In genomic region chr3:128617557-128618397, GRCh38 we compare ENCODE assay signal across 1 cellular context.
TF ChIP-seq lines count a peak whose summit lies in the region.

No MANE protein-coding gene starts in this region.

TF ChIP-seq in H1, 55 proteins besides CTCF, POLR2A, EP300 and RAD21:
- TF ChIP-seq EZH2 (IDR thresholded peaks at IDR 0.05; ENCODE audit: low read depth, low read length, severe bottlenecking) (no peak), TAF1 (IDR thresholded peaks at IDR 0.05; ENCODE audit: low read depth, low read length) (peak; percentile 65), SP2 (IDR thresholded peaks at IDR 0.05; ENCODE audit: low read length) (peak; percentile 62), CBX8 (IDR thresholded peaks at IDR 0.05; ENCODE audit: borderline replicate concordance, low read depth, low read length) (no peak), SP4 (IDR thresholded peaks at IDR 0.05; ENCODE audit: low read length) (no peak), BACH1 (IDR thresholded peaks at IDR 0.05; ENCODE audit: low read length) (peak; percentile 93), JUN (IDR thresholded peaks at IDR 0.05; ENCODE audit: low read depth, low read length) (no peak), BCL11A (IDR thresholded peaks at IDR 0.05; ENCODE audit: low read depth in 2 of 2, low read length in 2 of 2) (no peak), CEBPB (IDR thresholded peaks at IDR 0.05; ENCODE audit: low read depth, low read length) (no peak), RNF2 (IDR thresholded peaks at IDR 0.05; ENCODE audit: borderline replicate concordance, low read depth, low read length, missing control alignments, poor library complexity, severe bottlenecking) (no peak), POLR2AphosphoS5 (IDR thresholded peaks at IDR 0.05; ENCODE audit: low read depth, low read length) (peak; percentile 67), TBP (IDR thresholded peaks at IDR 0.05; ENCODE audit: low read depth, low read length) (0 out of 2 replicates have a peak, but pooled peaks have one; percentile 73), EGR1 (IDR thresholded peaks at IDR 0.05; ENCODE audit: borderline replicate concordance, low read depth, low read length) (peak; percentile 41), CTBP2 (IDR thresholded peaks at IDR 0.05; ENCODE audit: borderline replicate concordance, insufficient read depth, insufficient read length, low read length) (no peak), SIRT6 (IDR thresholded peaks at IDR 0.05; ENCODE audit: low read length) (no peak), KDM5A (IDR thresholded peaks at IDR 0.05; ENCODE audit: low read length) (no peak), FOSL1 (IDR thresholded peaks at IDR 0.05; ENCODE audit: insufficient read depth, low read depth, low read length) (no peak), BRCA1 (IDR thresholded peaks at IDR 0.05; ENCODE audit: low read depth, low read length) (no peak), SUZ12 (IDR thresholded peaks at IDR 0.05; ENCODE audit: low read length) (peak; percentile 22; the same call in 1 of the 2 replicates), JUND (IDR thresholded peaks at IDR 0.05; ENCODE audit: low read length) (peak; percentile 26; the same call in 1 of the 2 replicates), NANOG (IDR thresholded peaks at IDR 0.05; ENCODE audit: insufficient read depth, low read depth, low read length, poor library complexity, severe bottlenecking) (no peak), CBX5 (IDR thresholded peaks at IDR 0.05; ENCODE audit: low read depth, low read length) (no peak), RXRA (IDR thresholded peaks at IDR 0.05; ENCODE audit: insufficient read depth, low read depth, low read length) (no peak), YY1 (IDR thresholded peaks at IDR 0.05; ENCODE audit: low read depth, low read length) (peak; percentile 22), SRF (IDR thresholded peaks at IDR 0.05; ENCODE audit: low read depth, low read length) (0 out of 2 replicates have a peak, but pooled peaks have one; percentile 3), CHD1 (IDR thresholded peaks at IDR 0.05; ENCODE audit: low read depth, low read length) (no peak), NRF1 (IDR thresholded peaks at IDR 0.05; ENCODE audit: low read depth, low read length) (peak; percentile 92), SAP30 (IDR thresholded peaks at IDR 0.05; ENCODE audit: insufficient read depth, insufficient replicate concordance, low read length) (peak; percentile 85), POU5F1 (IDR thresholded peaks at IDR 0.05; ENCODE audit: low read depth, low read length) (no peak), KDM4A (IDR thresholded peaks at IDR 0.05; ENCODE audit: low read depth, low read length, severe bottlenecking) (peak; percentile 62), CHD2 (IDR thresholded peaks at IDR 0.05; ENCODE audit: low read length) (0 out of 2 replicates have a peak, but pooled peaks have one; percentile 10), MAFK (IDR thresholded peaks at IDR 0.05; ENCODE audit: low read depth, low read length) (no peak), HDAC6 (IDR thresholded peaks at IDR 0.05; ENCODE audit: low read depth, low read length) (no peak), ZNF274 (IDR thresholded peaks at IDR 0.05; ENCODE audit: borderline replicate concordance, extremely low read depth, low read length) (no peak), HDAC2 (IDR thresholded peaks at IDR 0.05; ENCODE audit: borderline replicate concordance in 1 of 2, low read depth in 2 of 2, low read length in 2 of 2) (peak in 1 of 2 experiments; percentile 80; a peak in 1 of 4 replicates), SP1 (IDR thresholded peaks at IDR 0.05; ENCODE audit: low read depth, low read length) (no peak), RFX5 (IDR thresholded peaks at IDR 0.05; ENCODE audit: borderline replicate concordance, low read depth, low read length) (no peak), TAF7 (optimal IDR thresholded peaks at IDR 0.05; ENCODE audit: borderline replicate concordance, low read depth, low read length) (peak; percentile 65), ASH2L (IDR thresholded peaks at IDR 0.05; ENCODE audit: low read length) (peak; percentile 66), GTF2F1 (IDR thresholded peaks at IDR 0.05; ENCODE audit: borderline replicate concordance, low read depth, low read length) (no peak), SIX5 (IDR thresholded peaks at IDR 0.05; ENCODE audit: low read depth, low read length) (no peak), GABPA (IDR thresholded peaks at IDR 0.05; ENCODE audit: borderline replicate concordance, insufficient read depth, low read length) (no peak), PHF8 (conservative IDR thresholded peaks at IDR 0.05; ENCODE audit: low read depth, low read length) (peak; percentile 73; the same call in 1 of the 2 replicates), RBBP5 (IDR thresholded peaks at IDR 0.05; ENCODE audit: borderline replicate concordance, low read depth, low read length) (no peak; the same call in 1 of the 2 replicates), CREB1 (IDR thresholded peaks at IDR 0.05) (peak; percentile 83), SIN3A (conservative IDR thresholded peaks at IDR 0.05 in 1 of 2, IDR thresholded peaks at IDR 0.05 in 1 of 2; ENCODE audit: low read depth in 1 of 2, low read length in 2 of 2) (peak in 1 of 2 experiments; percentile 73; a peak in 1 of 4 replicates), USF2 (IDR thresholded peaks at IDR 0.05; ENCODE audit: low read length) (peak; percentile 54; the same call in 1 of the 2 replicates), TEAD4 (IDR thresholded peaks at IDR 0.05; ENCODE audit: low read depth, low read length) (no peak), TCF12 (IDR thresholded peaks at IDR 0.05; ENCODE audit: low read depth, low read length) (no peak), E2F6 (IDR thresholded peaks at IDR 0.05) (0 out of 2 replicates have a peak, but pooled peaks have one; percentile 15), KDM1A (IDR thresholded peaks at IDR 0.05; ENCODE audit: borderline replicate concordance, low read length) (no peak)
- TF ChIP-seq, protein P1, sequence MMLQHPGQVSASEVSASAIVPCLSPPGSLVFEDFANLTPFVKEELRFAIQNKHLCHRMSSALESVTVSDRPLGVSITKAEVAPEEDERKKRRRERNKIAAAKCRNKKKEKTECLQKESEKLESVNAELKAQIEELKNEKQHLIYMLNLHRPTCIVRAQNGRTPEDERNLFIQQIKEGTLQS (IDR thresholded peaks at IDR 0.05; ENCODE audit: insufficient read depth, low read depth, low read length) = peak; percentile 66
- TF ChIP-seq, protein P2, sequence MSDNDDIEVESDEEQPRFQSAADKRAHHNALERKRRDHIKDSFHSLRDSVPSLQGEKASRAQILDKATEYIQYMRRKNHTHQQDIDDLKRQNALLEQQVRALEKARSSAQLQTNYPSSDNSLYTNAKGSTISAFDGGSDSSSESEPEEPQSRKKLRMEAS (IDR thresholded peaks at IDR 0.05) = peak; percentile 84
- TF ChIP-seq, protein P3, sequence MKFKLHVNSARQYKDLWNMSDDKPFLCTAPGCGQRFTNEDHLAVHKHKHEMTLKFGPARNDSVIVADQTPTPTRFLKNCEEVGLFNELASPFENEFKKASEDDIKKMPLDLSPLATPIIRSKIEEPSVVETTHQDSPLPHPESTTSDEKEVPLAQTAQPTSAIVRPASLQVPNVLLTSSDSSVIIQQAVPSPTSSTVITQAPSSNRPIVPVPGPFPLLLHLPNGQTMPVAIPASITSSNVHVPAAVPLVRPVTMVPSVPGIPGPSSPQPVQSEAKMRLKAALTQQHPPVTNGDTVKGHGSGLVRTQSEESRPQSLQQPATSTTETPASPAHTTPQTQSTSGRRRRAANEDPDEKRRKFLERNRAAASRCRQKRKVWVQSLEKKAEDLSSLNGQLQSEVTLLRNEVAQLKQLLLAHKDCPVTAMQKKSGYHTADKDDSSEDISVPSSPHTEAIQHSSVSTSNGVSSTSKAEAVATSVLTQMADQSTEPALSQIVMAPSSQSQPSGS (IDR thresholded peaks at IDR 0.05; ENCODE audit: low read length) = no peak
- TF ChIP-seq, protein P4, sequence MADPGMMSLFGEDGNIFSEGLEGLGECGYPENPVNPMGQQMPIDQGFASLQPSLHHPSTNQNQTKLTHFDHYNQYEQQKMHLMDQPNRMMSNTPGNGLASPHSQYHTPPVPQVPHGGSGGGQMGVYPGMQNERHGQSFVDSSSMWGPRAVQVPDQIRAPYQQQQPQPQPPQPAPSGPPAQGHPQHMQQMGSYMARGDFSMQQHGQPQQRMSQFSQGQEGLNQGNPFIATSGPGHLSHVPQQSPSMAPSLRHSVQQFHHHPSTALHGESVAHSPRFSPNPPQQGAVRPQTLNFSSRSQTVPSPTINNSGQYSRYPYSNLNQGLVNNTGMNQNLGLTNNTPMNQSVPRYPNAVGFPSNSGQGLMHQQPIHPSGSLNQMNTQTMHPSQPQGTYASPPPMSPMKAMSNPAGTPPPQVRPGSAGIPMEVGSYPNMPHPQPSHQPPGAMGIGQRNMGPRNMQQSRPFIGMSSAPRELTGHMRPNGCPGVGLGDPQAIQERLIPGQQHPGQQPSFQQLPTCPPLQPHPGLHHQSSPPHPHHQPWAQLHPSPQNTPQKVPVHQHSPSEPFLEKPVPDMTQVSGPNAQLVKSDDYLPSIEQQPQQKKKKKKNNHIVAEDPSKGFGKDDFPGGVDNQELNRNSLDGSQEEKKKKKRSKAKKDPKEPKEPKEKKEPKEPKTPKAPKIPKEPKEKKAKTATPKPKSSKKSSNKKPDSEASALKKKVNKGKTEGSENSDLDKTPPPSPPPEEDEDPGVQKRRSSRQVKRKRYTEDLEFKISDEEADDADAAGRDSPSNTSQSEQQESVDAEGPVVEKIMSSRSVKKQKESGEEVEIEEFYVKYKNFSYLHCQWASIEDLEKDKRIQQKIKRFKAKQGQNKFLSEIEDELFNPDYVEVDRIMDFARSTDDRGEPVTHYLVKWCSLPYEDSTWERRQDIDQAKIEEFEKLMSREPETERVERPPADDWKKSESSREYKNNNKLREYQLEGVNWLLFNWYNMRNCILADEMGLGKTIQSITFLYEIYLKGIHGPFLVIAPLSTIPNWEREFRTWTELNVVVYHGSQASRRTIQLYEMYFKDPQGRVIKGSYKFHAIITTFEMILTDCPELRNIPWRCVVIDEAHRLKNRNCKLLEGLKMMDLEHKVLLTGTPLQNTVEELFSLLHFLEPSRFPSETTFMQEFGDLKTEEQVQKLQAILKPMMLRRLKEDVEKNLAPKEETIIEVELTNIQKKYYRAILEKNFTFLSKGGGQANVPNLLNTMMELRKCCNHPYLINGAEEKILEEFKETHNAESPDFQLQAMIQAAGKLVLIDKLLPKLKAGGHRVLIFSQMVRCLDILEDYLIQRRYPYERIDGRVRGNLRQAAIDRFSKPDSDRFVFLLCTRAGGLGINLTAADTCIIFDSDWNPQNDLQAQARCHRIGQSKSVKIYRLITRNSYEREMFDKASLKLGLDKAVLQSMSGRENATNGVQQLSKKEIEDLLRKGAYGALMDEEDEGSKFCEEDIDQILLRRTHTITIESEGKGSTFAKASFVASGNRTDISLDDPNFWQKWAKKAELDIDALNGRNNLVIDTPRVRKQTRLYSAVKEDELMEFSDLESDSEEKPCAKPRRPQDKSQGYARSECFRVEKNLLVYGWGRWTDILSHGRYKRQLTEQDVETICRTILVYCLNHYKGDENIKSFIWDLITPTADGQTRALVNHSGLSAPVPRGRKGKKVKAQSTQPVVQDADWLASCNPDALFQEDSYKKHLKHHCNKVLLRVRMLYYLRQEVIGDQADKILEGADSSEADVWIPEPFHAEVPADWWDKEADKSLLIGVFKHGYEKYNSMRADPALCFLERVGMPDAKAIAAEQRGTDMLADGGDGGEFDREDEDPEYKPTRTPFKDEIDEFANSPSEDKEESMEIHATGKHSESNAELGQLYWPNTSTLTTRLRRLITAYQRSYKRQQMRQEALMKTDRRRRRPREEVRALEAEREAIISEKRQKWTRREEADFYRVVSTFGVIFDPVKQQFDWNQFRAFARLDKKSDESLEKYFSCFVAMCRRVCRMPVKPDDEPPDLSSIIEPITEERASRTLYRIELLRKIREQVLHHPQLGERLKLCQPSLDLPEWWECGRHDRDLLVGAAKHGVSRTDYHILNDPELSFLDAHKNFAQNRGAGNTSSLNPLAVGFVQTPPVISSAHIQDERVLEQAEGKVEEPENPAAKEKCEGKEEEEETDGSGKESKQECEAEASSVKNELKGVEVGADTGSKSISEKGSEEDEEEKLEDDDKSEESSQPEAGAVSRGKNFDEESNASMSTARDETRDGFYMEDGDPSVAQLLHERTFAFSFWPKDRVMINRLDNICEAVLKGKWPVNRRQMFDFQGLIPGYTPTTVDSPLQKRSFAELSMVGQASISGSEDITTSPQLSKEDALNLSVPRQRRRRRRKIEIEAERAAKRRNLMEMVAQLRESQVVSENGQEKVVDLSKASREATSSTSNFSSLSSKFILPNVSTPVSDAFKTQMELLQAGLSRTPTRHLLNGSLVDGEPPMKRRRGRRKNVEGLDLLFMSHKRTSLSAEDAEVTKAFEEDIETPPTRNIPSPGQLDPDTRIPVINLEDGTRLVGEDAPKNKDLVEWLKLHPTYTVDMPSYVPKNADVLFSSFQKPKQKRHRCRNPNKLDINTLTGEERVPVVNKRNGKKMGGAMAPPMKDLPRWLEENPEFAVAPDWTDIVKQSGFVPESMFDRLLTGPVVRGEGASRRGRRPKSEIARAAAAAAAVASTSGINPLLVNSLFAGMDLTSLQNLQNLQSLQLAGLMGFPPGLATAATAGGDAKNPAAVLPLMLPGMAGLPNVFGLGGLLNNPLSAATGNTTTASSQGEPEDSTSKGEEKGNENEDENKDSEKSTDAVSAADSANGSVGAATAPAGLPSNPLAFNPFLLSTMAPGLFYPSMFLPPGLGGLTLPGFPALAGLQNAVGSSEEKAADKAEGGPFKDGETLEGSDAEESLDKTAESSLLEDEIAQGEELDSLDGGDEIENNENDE (IDR thresholded peaks at IDR 0.05; ENCODE audit: insufficient replicate concordance, low read length) = no peak
